Comparison of ENCODE assay signal across 12 cellular contexts in genomic region chr1:205440121-205440475, GRCh38. TPM values are rescaled to one million over a fixed set of nuclear protein-coding genes. Genes with fewer than 3 reads are reported as not detected.
DNase-seq lines count a peak whose midpoint lies in the region; ATAC-seq and TF ChIP-seq lines count a peak whose summit lies in the region.
"Had no signal": no experiment of that assay in that cellular context is flagged by ENCODE, and none has a peak within 500 bp of the region (broad histone marks: within the 10 kb centered on the region; RNA-seq: fewer than 3 reads in every experiment).

No MANE protein-coding gene starts in this region.

- peak overlapping the region; percentile 79 to 85 (median 80) for H3K4me3 Mint-ChIP-seq in T-cell
- H3K4me3 Mint-ChIP-seq in immature natural killer cell, result peak overlapping the region in 4 of 5 donors; percentile 83 to 88 (median 86)

- H3K36me3 ChIP-seq in heart left ventricle (no peaks in the 10 kb centered on the region), transverse colon (no peaks in the 10 kb centered on the region)
- H3K36me3 ChIP-seq: MG63 had no signal

- H3K27me3 ChIP-seq in heart left ventricle, result no peaks in the 10 kb centered on the region
- H3K27me3 ChIP-seq in transverse colon, result peaks cover 8% of the 10 kb centered on the region

- CTCF ChIA-PET in T-cell (lab: Charles Lee), result interaction anchor here in 1 of 2 donors (2.0 kb wide), 1 partner anchor 46 kb away, joined by 13 read pairs; no protein-coding TSS in a partner anchor

- H3K27ac Mint-ChIP-seq in T-cell, result peak overlapping the region; percentile 94 to 97
- peak overlapping the region in 5 of 6 donors; percentile 69 to 90 (median 84) for H3K27ac Mint-ChIP-seq in immature natural killer cell

- H3K4me1 Mint-ChIP-seq in T-cell (peaks cover 25 to 33% (median 29%) of the 10 kb centered on the region in 3 donors), immature natural killer cell (peaks cover 36 to 45% of the 10 kb centered on the region in 2 donors)

- in situ Hi-C loops in transverse colon (cut with MboI; ENCODE audit: low pct_ligation_motif_present in 1 of 4, low pct_unique_long_range_greater_than_20kb in 1 of 4, low sequenced_read_pairs in 3 of 4), result no loop called here

- H3K4me1 ChIP-seq in heart left ventricle (peaks cover 7 to 58% (median 43%) of the 10 kb centered on the region in 12 donors), transverse colon (peaks cover 20 to 47% (median 35%) of the 10 kb centered on the region in 4 donors)

- no peaks in the 10 kb centered on the region for H3K9me3 Mint-ChIP-seq in T-cell
- no peaks in the 10 kb centered on the region for H3K9me3 Mint-ChIP-seq in immature natural killer cell

- no peaks in the 10 kb centered on the region for H3K9me3 ChIP-seq in heart left ventricle
- no peaks in the 10 kb centered on the region for H3K9me3 ChIP-seq in transverse colon
- H3K9me3 ChIP-seq: MG63, mucosa of descending colon had no signal

- H3K27ac ChIP-seq in heart left ventricle (peak overlapping the region in 8 of 12 donors; percentile 1 to 78 (median 46)), transverse colon (peak overlapping the region; percentile 71 to 81 (median 74))

- DNase-seq in heart left ventricle (peak in 1 of 5 donors; percentile 64), left ventricle myocardium superior (no peak), T-cell (no peak), immature natural killer cell (no peak), transverse colon (no peak), NCI-H526 (lab: John Stamatoyannopoulos, UW) (no peak), LoVo (ENCODE audit: low spot score) (no peak), iPS-NIHi7 (ENCODE audit: extremely low spot score) (no peak)
- DNase-seq: MG63, mucosa of descending colon, NCI-H2227 treated with DMSO at 0.1 percent for 48 hours, small intestine had no signal

- H3K27me3 Mint-ChIP-seq in T-cell (peaks cover 3 to 8% of the 10 kb centered on the region in 2 donors), immature natural killer cell (ENCODE audit: low read depth in 3 of 3) (peaks cover 2 to 8% (median 5%) of the 10 kb centered on the region in 3 donors)

- TF ChIP-seq CTCF in heart left ventricle (IDR thresholded peaks at IDR 0.05), result no peak
- TF ChIP-seq CTCF in transverse colon (IDR thresholded peaks at IDR 0.05), result no peak

- H3K36me3 Mint-ChIP-seq in T-cell, result no peaks in the 10 kb centered on the region
- no peaks in the 10 kb centered on the region for H3K36me3 Mint-ChIP-seq in immature natural killer cell

- H3K4me3 ChIP-seq in heart left ventricle, result no peak overlapping the region
- no peak overlapping the region for H3K4me3 ChIP-seq in transverse colon
- H3K4me3 ChIP-seq: MG63, mucosa of descending colon had no signal

- POLR2A ChIA-PET in T-cell (lab: Charles Lee), result no interaction called here

- TF ChIP-seq EP300 in transverse colon (IDR thresholded peaks at IDR 0.05; ENCODE audit: low read depth), result no peak

- TF ChIP-seq POLR2A in heart left ventricle (IDR thresholded peaks at IDR 0.05), result no peak
- no peak for TF ChIP-seq POLR2A in transverse colon (IDR thresholded peaks at IDR 0.05)

- 64 to 72% (median 65%) methylated on average over 5 of the region's 5 CpGs for WGBS in heart left ventricle, 4 donors
- 76 to 79% methylated on average over 4 to 5 of the region's 5 CpGs for WGBS in transverse colon (ENCODE audit: low coverage in 1 of 2), 2 donors

- ATAC-seq in heart left ventricle (no peak), left ventricle myocardium superior (no peak), T-cell (replicated peaks in 1 of 4) (no peak)

- intact Hi-C loops in heart left ventricle (cut with DNase I) (no loop called here), left ventricle myocardium superior (cut with micrococcal nuclease) (no loop called here), transverse colon (cut with DNase I; ENCODE audit: low total_unique reads) (no loop called here)

RNA-seq across cellular contexts. Expression of gene BLACAT1, which starts 15.7 kb away (rescaled TPM):
- total RNA-seq in heart left ventricle (under 1 TPM in 1 of 9 donors, not detected in 8; 0.27 TPM), left ventricle myocardium superior (not detected), T-cell (under 1 TPM in 3 of 5 donors, not detected in 2; 0.16 to 0.60 (median 0.30) TPM), transverse colon (under 1 TPM in 1 of 4 donors, not detected in 3; 0.48 TPM)
- polyA plus RNA-seq in heart left ventricle (not detected), immature natural killer cell (not detected)

RNA-seq across cellular contexts. Expression of gene LEMD1, which starts 18.2 kb away (rescaled TPM):
- total RNA-seq in heart left ventricle (1 to 10 TPM in 1 of 9 donors, not detected in 8; 2.5 TPM), left ventricle myocardium superior (not detected), T-cell (under 1 TPM in 2 of 5 donors, not detected in 3; 0.69 to 0.98 TPM), transverse colon (not detected)
- polyA plus RNA-seq in heart left ventricle (not detected), immature natural killer cell (not detected)
- total RNA-seq: mucosa of descending colon had no signal
